1 cellular context compared by ENCODE assay signal in genomic region chr2:109284816-109285215, GRCh38.
TF ChIP-seq lines count a peak whose summit lies in the region.

No MANE protein-coding gene starts in this region.

TF ChIP-seq in HepG2, 621 proteins besides CTCF, POLR2A, EP300 and RAD21 (continued from another document):
- TF ChIP-seq LRRFIP1 (CRISPR knock-in tag; conservative IDR thresholded peaks at IDR 0.05) = no peak
- TF ChIP-seq NPAS2 (CRISPR knock-in tag; IDR thresholded peaks at IDR 0.05; ENCODE audit: borderline replicate concordance) = no peak
- no peak for TF ChIP-seq GTF3A (CRISPR knock-in tag; conservative IDR thresholded peaks at IDR 0.05)
- no peak for TF ChIP-seq GZF1 (CRISPR knock-in tag; IDR thresholded peaks at IDR 0.05)
- no peak for TF ChIP-seq NFKB2 (CRISPR knock-in tag; IDR thresholded peaks at IDR 0.05; ENCODE audit: borderline replicate concordance)
- TF ChIP-seq REL (CRISPR knock-in tag; conservative IDR thresholded peaks at IDR 0.05) = no peak
- no peak for TF ChIP-seq ZNF572 (CRISPR knock-in tag; IDR thresholded peaks at IDR 0.05)
- TF ChIP-seq ZNF496 (CRISPR knock-in tag; IDR thresholded peaks at IDR 0.05; ENCODE audit: insufficient replicate concordance) = no peak
- TF ChIP-seq ZNF724P (CRISPR knock-in tag; IDR thresholded peaks at IDR 0.05; ENCODE audit: borderline replicate concordance) = no peak
- TF ChIP-seq HNF4A (CRISPR knock-in tag; IDR thresholded peaks at IDR 0.05) = no peak
- no peak for TF ChIP-seq HNRNPLL (IDR thresholded peaks at IDR 0.05; ENCODE audit: low read depth, low read length, poor library complexity, severe bottlenecking)
- TF ChIP-seq NR2F2 (IDR thresholded peaks at IDR 0.05; ENCODE audit: borderline replicate concordance, low read depth) = no peak
- no peak for TF ChIP-seq TFDP2 (CRISPR knock-in tag; IDR thresholded peaks at IDR 0.05)
